In the genomic region with DNA sequence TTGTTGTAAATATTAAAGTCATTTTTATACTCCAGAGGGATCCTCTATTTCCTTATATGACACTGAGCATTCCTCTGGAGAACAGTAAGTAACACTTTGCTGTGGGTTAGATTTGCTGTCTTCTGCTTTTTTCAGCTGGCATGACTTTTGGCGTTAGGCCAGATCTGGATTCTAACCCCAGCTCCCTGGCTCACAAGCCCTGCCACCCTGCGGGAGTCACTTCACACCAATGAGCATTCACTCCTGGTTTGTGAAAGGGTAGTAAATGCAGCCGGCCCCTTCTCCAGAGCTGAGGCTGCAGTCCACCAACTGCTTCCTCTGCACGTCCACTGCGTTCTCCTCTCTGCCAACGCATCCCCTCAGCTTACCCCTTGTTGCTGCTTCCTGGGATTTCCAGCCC, we compare ENCODE assay signal across 21 cellular contexts.
DNase-seq lines count a peak whose midpoint lies in the region; ATAC-seq, FAIRE-seq and TF ChIP-seq lines count a peak whose summit lies in the region.
"Had no signal": no experiment of that assay in that cellular context is flagged by ENCODE, and none has a peak within 500 bp of the region (broad histone marks: within the 10 kb centered on the region; RNA-seq: fewer than 3 reads in every experiment).

No MANE protein-coding gene starts in this region.

- no peak overlapping the region for H4K8ac ChIP-seq in H1 (ENCODE audit: extremely low read depth, insufficient read depth, low read length)

- H2BK120ac ChIP-seq in H1 (replicated peaks; ENCODE audit: low read depth, low read length) = no peak overlapping the region

- no peaks in the 10 kb centered on the region for H4K20me1 ChIP-seq in H1 (replicated peaks in 1 of 2; ENCODE audit: control insufficient read depth in 1 of 2, insufficient read depth in 2 of 2, low read length in 2 of 2)

- peaks cover 10% of the 10 kb centered on the region for H3K9me3 ChIP-seq in left ventricle myocardium inferior (replicated peaks)
- no peaks in the 10 kb centered on the region for H3K9me3 ChIP-seq in H1 (ENCODE audit: insufficient read depth in 2 of 2, low read depth in 1 of 2, low read length in 1 of 2)
- H3K9me3 ChIP-seq in testis = no peaks in the 10 kb centered on the region

- H3K23ac ChIP-seq in H1 (ENCODE audit: insufficient read length) = no peak overlapping the region

- TF ChIP-seq CTCF in left ventricle myocardium inferior (IDR thresholded peaks at IDR 0.05; ENCODE audit: borderline replicate concordance) (no peak), H1 (IDR thresholded peaks at IDR 0.05; ENCODE audit: control extremely low read depth in 1 of 3, insufficient read depth in 1 of 3, low read depth in 1 of 3, low read length in 3 of 3) (no peak), testis (IDR thresholded peaks at IDR 0.05) (no peak)

- no peak overlapping the region for H2AFZ ChIP-seq in H1 (ENCODE audit: low read length)

- CTCF ChIA-PET in H1 (lab: Charles Lee; ENCODE audit: partially characterized antibody) = interaction anchor here (0.6 to 4.3 kb wide), 4 partner anchors 14 to 548 kb away, joined by 3 to 19 read pairs (median 3); no protein-coding TSS in a partner anchor

- no peak for ATAC-seq in Right ventricle myocardium superior (ENCODE audit: poor library complexity)
- ATAC-seq: Panc1, T-helper 17 cell had no signal

- TF ChIP-seq POLR2A in H1 (IDR thresholded peaks at IDR 0.05; ENCODE audit: control extremely low read depth in 1 of 2, low read depth in 2 of 2, low read length in 2 of 2) = no peak
- TF ChIP-seq POLR2A in testis (IDR thresholded peaks at IDR 0.05) = no peak

- no peak for TF ChIP-seq EP300 in H1 (IDR thresholded peaks at IDR 0.05; ENCODE audit: borderline replicate concordance in 1 of 2, low read depth in 2 of 2, low read length in 2 of 2)

- no peaks in the 10 kb centered on the region for H3K79me2 ChIP-seq in H1 (ENCODE audit: control insufficient read depth in 1 of 2, insufficient read depth in 2 of 2, low read length in 2 of 2)

- no peak overlapping the region; a peak in 1 of 7 replicates for H3K9ac ChIP-seq in H1 (replicated peaks in 1 of 4; ENCODE audit: extremely low read depth in 1 of 4, low read depth in 3 of 4, low read length in 3 of 4)
- H3K9ac ChIP-seq: KMS-11 had no signal

- FAIRE-seq in H1 (lab: Jason Lieb, UNC) = no peak
- FAIRE-seq: D721Med, GM12892, H54 had no signal

- H3K56ac ChIP-seq in H1 (replicated peaks; ENCODE audit: insufficient read length, low read depth, low read length) = no peak overlapping the region

- no peak overlapping the region for H3K4me3 ChIP-seq in left ventricle myocardium inferior
- no peak overlapping the region for H3K4me3 ChIP-seq in H1 (ENCODE audit: extremely low read depth in 1 of 4, insufficient read depth in 2 of 4, low read depth in 3 of 4, low read length in 4 of 4)
- no peak overlapping the region for H3K4me3 ChIP-seq in testis

- H2BK15ac ChIP-seq in H1 (ENCODE audit: low read length) = no peak overlapping the region

- H3K4me2 ChIP-seq in H1 (ENCODE audit: insufficient read depth in 1 of 2, low read depth in 2 of 2, low read length in 2 of 2) = no peak overlapping the region
- H3K4me2 ChIP-seq: KMS-11 had no signal

- no peak overlapping the region for H2BK20ac ChIP-seq in H1 (ENCODE audit: low read length)

- H4K91ac ChIP-seq in H1 (replicated peaks; ENCODE audit: insufficient read length, low read length) = peak overlapping the region; percentile 7

- H2BK12ac ChIP-seq in H1 (ENCODE audit: low read depth, low read length) = no peak overlapping the region

- 86% methylated on average over 6 of the region's 6 CpGs; no CpG with 5 or more reads in 1 of the 2 experiments for WGBS in H1 (ENCODE audit: extremely low coverage in 1 of 2, insufficient coverage in 1 of 2, insufficient read length in 1 of 2, insufficient replicate concordance in 2 of 2, low coverage in 1 of 2, low lambda C conversion rate in 2 of 2, missing lambda C conversion rate in 1 of 2), 2 experiments
- WGBS in testis, 2 donors = 56 to 70% methylated on average over 6 of the region's 6 CpGs

- H3K36me3 ChIP-seq in left ventricle myocardium inferior (no peaks in the 10 kb centered on the region), H1 (ENCODE audit: control insufficient read depth in 2 of 4, insufficient read depth in 4 of 4, low read length in 3 of 4) (no peaks in the 10 kb centered on the region), testis (ENCODE audit: low read depth, missing control alignments) (no peaks in the 10 kb centered on the region)

- no peak overlapping the region for H3K4ac ChIP-seq in H1 (replicated peaks; ENCODE audit: insufficient read length, low read depth, low read length)

- no peak overlapping the region for H2BK5ac ChIP-seq in H1 (ENCODE audit: low read depth, low read length)

- no peak overlapping the region for H3K14ac ChIP-seq in H1 (ENCODE audit: insufficient read length)

- peak overlapping the region; percentile 12 for H3K27ac ChIP-seq in left ventricle myocardium inferior (replicated peaks)
- no peak overlapping the region for H3K27ac ChIP-seq in H1 (ENCODE audit: low read depth, low read length)
- H3K27ac ChIP-seq in testis = no peak overlapping the region
- H3K27ac ChIP-seq: KMS-11 had no signal

- H3K27me3 ChIP-seq in left ventricle myocardium inferior (ENCODE audit: low read depth) (peaks cover 34% of the 10 kb centered on the region), H1 (replicated peaks in 1 of 4; ENCODE audit: control insufficient read depth in 3 of 4, extremely low read depth in 1 of 4, insufficient read depth in 3 of 4, low read length in 3 of 4) (no peaks in the 10 kb centered on the region; a peak in 2 of 7 replicates), testis (no peaks in the 10 kb centered on the region)

- H3K18ac ChIP-seq in H1 (ENCODE audit: extremely low read depth, low read length) = no peak overlapping the region

- no peaks in the 10 kb centered on the region for H3K79me1 ChIP-seq in H1 (ENCODE audit: low read depth, low read length)

- POLR2A ChIA-PET in H1 (lab: Charles Lee; ENCODE audit: partially characterized antibody) = no interaction called here

- H2AK5ac ChIP-seq in H1 (ENCODE audit: low read depth, low read length) = no peak overlapping the region

- H3K4me1 ChIP-seq in left ventricle myocardium inferior (peaks cover 19% of the 10 kb centered on the region), H1 (replicated peaks in 1 of 4; ENCODE audit: control insufficient read depth in 3 of 4, insufficient read depth in 4 of 4, low read length in 3 of 4) (peaks cover 0 to 7% (median 3%) of the 10 kb centered on the region in 4 experiments; a peak in 3 of 7 replicates), testis (no peaks in the 10 kb centered on the region)

- TF ChIP-seq RAD21 in H1 (IDR thresholded peaks at IDR 0.05 in 1 of 2, conservative IDR thresholded peaks at IDR 0.05 in 1 of 2; ENCODE audit: low read depth in 2 of 2, low read length in 2 of 2) = no peak

- H3K23me2 ChIP-seq in H1 (ENCODE audit: low read depth, low read length) = no peaks in the 10 kb centered on the region

- DNase-seq in left ventricle myocardium inferior (no peak), Right ventricle myocardium superior (no peak), NCI-H345 treated with DMSO at 0.1 percent for 48 hours (lab: John Stamatoyannopoulos, UW; ENCODE audit: unreplicated experiment) (peak; percentile 9), H1 (ENCODE audit: low read depth in 1 of 2, low spot score in 2 of 2) (no peak), testis (peak; percentile 33), NOMO-1 (lab: John Stamatoyannopoulos, UW; ENCODE audit: unreplicated experiment in 2 of 2) (no peak), DMS153 treated with DMSO at 0.1 percent for 48 hours (lab: John Stamatoyannopoulos, UW; ENCODE audit: unreplicated experiment) (no peak)
- DNase-seq in activated CD4-positive, alpha-beta T cell treated with anti-CD3 and anti-CD28 coated beads, Interleukin-2, amount 50 U/mL, for 48 hours = no peak
- DNase-seq: ACHN; CD8-positive, alpha-beta memory T cell; HFFc6; NCI-H1048; NCI-H1694 treated with DMSO at 0.1 percent for 48 hours; NCI-H446 treated with DMSO at 0.1 percent for 48 hours; SHP77; T-helper 17 cell had no signal

- H4K5ac ChIP-seq in H1 (ENCODE audit: insufficient read length, low read depth, low read length) = no peak overlapping the region

- intact Hi-C loops in left ventricle myocardium inferior (cut with micrococcal nuclease) = no loop called here
- intact Hi-C loops in Right ventricle myocardium superior (cut with DNase I) = no loop called here
- intact Hi-C loops in testis (cut with DNase I; ENCODE audit: low total_unique reads) = no loop called here

TF ChIP-seq in H1, 55 proteins besides CTCF, POLR2A, EP300 and RAD21:
- TF ChIP-seq TAF7 (optimal IDR thresholded peaks at IDR 0.05; ENCODE audit: borderline replicate concordance, low read depth, low read length) = no peak
- no peak for TF ChIP-seq SRF (IDR thresholded peaks at IDR 0.05; ENCODE audit: low read depth, low read length)
- TF ChIP-seq, protein P1, sequence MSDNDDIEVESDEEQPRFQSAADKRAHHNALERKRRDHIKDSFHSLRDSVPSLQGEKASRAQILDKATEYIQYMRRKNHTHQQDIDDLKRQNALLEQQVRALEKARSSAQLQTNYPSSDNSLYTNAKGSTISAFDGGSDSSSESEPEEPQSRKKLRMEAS (IDR thresholded peaks at IDR 0.05) = no peak
- no peak for TF ChIP-seq HDAC6 (IDR thresholded peaks at IDR 0.05; ENCODE audit: low read depth, low read length)
- TF ChIP-seq CTBP2 (IDR thresholded peaks at IDR 0.05; ENCODE audit: borderline replicate concordance, insufficient read depth, insufficient read length, low read length) = no peak
- no peak for TF ChIP-seq SAP30 (IDR thresholded peaks at IDR 0.05; ENCODE audit: insufficient read depth, insufficient replicate concordance, low read length)
- TF ChIP-seq RXRA (IDR thresholded peaks at IDR 0.05; ENCODE audit: insufficient read depth, low read depth, low read length) = no peak
- no peak for TF ChIP-seq KDM4A (IDR thresholded peaks at IDR 0.05; ENCODE audit: low read depth, low read length, severe bottlenecking)
- TF ChIP-seq, protein P2, sequence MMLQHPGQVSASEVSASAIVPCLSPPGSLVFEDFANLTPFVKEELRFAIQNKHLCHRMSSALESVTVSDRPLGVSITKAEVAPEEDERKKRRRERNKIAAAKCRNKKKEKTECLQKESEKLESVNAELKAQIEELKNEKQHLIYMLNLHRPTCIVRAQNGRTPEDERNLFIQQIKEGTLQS (IDR thresholded peaks at IDR 0.05; ENCODE audit: insufficient read depth, low read depth, low read length) = no peak
- no peak for TF ChIP-seq FOSL1 (IDR thresholded peaks at IDR 0.05; ENCODE audit: insufficient read depth, low read depth, low read length)
- TF ChIP-seq TAF1 (IDR thresholded peaks at IDR 0.05; ENCODE audit: low read depth, low read length) = no peak
- no peak for TF ChIP-seq RFX5 (IDR thresholded peaks at IDR 0.05; ENCODE audit: borderline replicate concordance, low read depth, low read length)
- no peak for TF ChIP-seq CEBPB (IDR thresholded peaks at IDR 0.05; ENCODE audit: low read depth, low read length)
- no peak for TF ChIP-seq YY1 (IDR thresholded peaks at IDR 0.05; ENCODE audit: low read depth, low read length)
- TF ChIP-seq EZH2 (IDR thresholded peaks at IDR 0.05; ENCODE audit: low read depth, low read length, severe bottlenecking) = no peak
- no peak for TF ChIP-seq POU5F1 (IDR thresholded peaks at IDR 0.05; ENCODE audit: low read depth, low read length)

Comparison
In these comparisons a context has a peak if more than half of its experiments do, and no peak if none do; other contexts are left out.
1. DNase-seq: peak in NCI-H345 treated with DMSO at 0.1 percent for 48 hours (single experiment) and testis (single experiment); none in left ventricle myocardium inferior (single experiment), Right ventricle myocardium superior (single experiment), H1 (0 of 2), NOMO-1 (0 of 2), activated CD4-positive, alpha-beta T cell treated with anti-CD3 and anti-CD28 coated beads, Interleukin-2, amount 50 U/mL, for 48 hours (0 of 2) and DMS153 treated with DMSO at 0.1 percent for 48 hours (single experiment).